In genomic region chr2:72917875-72918660, GRCh38 we compare ENCODE assay signal across 8 cellular contexts. TPM values are rescaled to one million over a fixed set of nuclear protein-coding genes. Genes with fewer than 3 reads are reported as not detected.
DNase-seq lines count a peak whose midpoint lies in the region; ATAC-seq and TF ChIP-seq lines count a peak whose summit lies in the region.

No MANE protein-coding gene starts in this region.

- no peak overlapping the region for H3K4me3 ChIP-seq in CD4-positive, alpha-beta memory T cell (ENCODE audit: low read length in 2 of 2)
- peak overlapping the region; percentile 11 to 43 for H3K4me3 ChIP-seq in aorta (ENCODE audit: low read length in 2 of 2)

- 2% methylated on average over 89 to 95 of the region's 95 CpGs for WGBS in aorta, 2 donors

- peaks cover 60 to 63% of the 10 kb centered on the region in 2 donors for H3K27me3 Mint-ChIP-seq in CD4-positive, alpha-beta memory T cell

- POLR2A ChIA-PET in CD4-positive, alpha-beta memory T cell (lab: Charles Lee; ENCODE audit: partially characterized antibody): interaction anchor here (2.1 kb wide), 1 partner anchor 9 kb away, joined by 7 read pairs; no protein-coding TSS in a partner anchor

- H3K4me1 Mint-ChIP-seq in CD4-positive, alpha-beta memory T cell: peaks cover 18 to 55% (median 33%) of the 10 kb centered on the region in 4 donors

- H3K27me3 ChIP-seq in CD4-positive, alpha-beta memory T cell (ENCODE audit: insufficient read depth, low read length): peaks cover 76% of the 10 kb centered on the region
- H3K27me3 ChIP-seq in aorta (ENCODE audit: control insufficient read depth in 1 of 2, insufficient read depth in 2 of 2, low read length in 1 of 2): no peaks in the 10 kb centered on the region

- H3K9me3 ChIP-seq in CD4-positive, alpha-beta memory T cell (ENCODE audit: control insufficient read depth in 1 of 2, low read length in 2 of 2): no peaks in the 10 kb centered on the region
- H3K9me3 ChIP-seq in aorta (ENCODE audit: control insufficient read depth, low read length): no peaks in the 10 kb centered on the region

- H3K9me3 Mint-ChIP-seq in CD4-positive, alpha-beta memory T cell: peaks cover 0 to 5% (median 0%) of the 10 kb centered on the region in 8 donors

- H3K27ac ChIP-seq in CD4-positive, alpha-beta memory T cell (ENCODE audit: low read depth, low read length): no peak overlapping the region
- H3K27ac ChIP-seq in VCaP: peak overlapping the region; percentile 69
- no peak overlapping the region for H3K27ac ChIP-seq in aorta (ENCODE audit: low read depth in 1 of 2, low read length in 2 of 2)

- H3K4me1 ChIP-seq in CD4-positive, alpha-beta memory T cell (ENCODE audit: insufficient read depth, low read length): peaks cover 45% of the 10 kb centered on the region
- H3K4me1 ChIP-seq in aorta (ENCODE audit: control insufficient read depth in 1 of 2, insufficient read depth in 2 of 2, low read length in 2 of 2): no peaks in the 10 kb centered on the region

- H3K36me3 ChIP-seq in CD4-positive, alpha-beta memory T cell (ENCODE audit: insufficient read depth, low read length): no peaks in the 10 kb centered on the region
- H3K36me3 ChIP-seq in aorta (ENCODE audit: control insufficient read depth in 1 of 2, insufficient read depth in 2 of 2, low read length in 1 of 2): no peaks in the 10 kb centered on the region

- DNase-seq in CD4-positive, alpha-beta memory T cell: peak in 1 of 5 donors; percentile 21
- DNase-seq in kidney tubule cell (ENCODE audit: low spot score) (peak; percentile 26), aorta (peak in 1 of 2 donors; percentile 77), NCI-H2029 (lab: John Stamatoyannopoulos, UW) (no peak), A172 (ENCODE audit: low spot score) (no peak)

- peak overlapping the region in 1 of 7 donors; percentile 24 for H3K27ac Mint-ChIP-seq in CD4-positive, alpha-beta memory T cell

- ATAC-seq in GM19452 (IDR thresholded peaks at IDR 0.05; ENCODE audit: unreplicated experiment) (peak; percentile 23), aorta (ENCODE audit: low FRiP score) (no peak), GM21717 (IDR thresholded peaks at IDR 0.05; ENCODE audit: unreplicated experiment) (no peak)

- CTCF ChIA-PET in CD4-positive, alpha-beta memory T cell (lab: Charles Lee; ENCODE audit: partially characterized antibody): interaction anchor here (0.6 to 1.0 kb wide), 4 partner anchors 10 to 54 kb away, joined by 3 read pairs; partner anchors contain the start of gene SPR

- peak overlapping the region in 7 of 8 donors; percentile 54 to 80 (median 72) for H3K4me3 Mint-ChIP-seq in CD4-positive, alpha-beta memory T cell

- intact Hi-C loops in CD4-positive, alpha-beta memory T cell (cut with micrococcal nuclease): no loop called here
- intact Hi-C loops in aorta (cut with DNase I): no loop called here

- peaks cover 0 to 3% of the 10 kb centered on the region in 2 donors for H3K36me3 Mint-ChIP-seq in CD4-positive, alpha-beta memory T cell

- no peak for TF ChIP-seq CTCF in VCaP (conservative IDR thresholded peaks at IDR 0.05)

RNA-seq across cellular contexts. Expression of gene EMX1, which starts 0.7 kb away (rescaled TPM):
- not detected for total RNA-seq in CD4-positive, alpha-beta memory T cell
- not detected for polyA plus RNA-seq in CD4-positive, alpha-beta memory T cell
- total RNA-seq in aorta: not detected
- polyA plus RNA-seq in aorta: not detected
- total RNA-seq in A172 (2014; rRNA removed; shearing (Covaris generic)): 0.34 and 0.50 TPM in 2 replicates

RNA-seq across cellular contexts. Expression of gene SPR, which starts 30.9 kb away (rescaled TPM):
- not detected for total RNA-seq in CD4-positive, alpha-beta memory T cell
- polyA plus RNA-seq in CD4-positive, alpha-beta memory T cell: under 1 TPM in 1 of 2 donors, not detected in 1; 0.58 TPM
- total RNA-seq in aorta: 10 to 100 TPM; 16.1 to 22.4 TPM
- 10 to 100 TPM; 20.4 to 33.1 TPM for polyA plus RNA-seq in aorta
- 84.0 and 104 TPM in 2 replicates for total RNA-seq in A172 (2014; rRNA removed; shearing (Covaris generic))

Comparison
In these comparisons a context has a peak if more than half of its experiments do, and no peak if none do; other contexts are left out.
1. H3K4me3 ChIP-seq: peak in aorta (2 of 2); none in CD4-positive, alpha-beta memory T cell (0 of 2).
2. RNA of gene SPR, which starts 30.9 kb away (total RNA-seq): 84.0 to 104 TPM in A172 and 16.1 to 22.4 TPM in aorta; not detected in CD4-positive, alpha-beta memory T cell; every median in the first group is over 10 times any median in the second.